1 cellular context compared by ENCODE assay signal in genomic region chr4:134627386-134627785, GRCh38.
TF ChIP-seq lines count a peak whose summit lies in the region.

No MANE protein-coding gene starts in this region.

TF ChIP-seq in endothelial cell of umbilical vein, 7 proteins besides CTCF, POLR2A, EP300 and RAD21 (continued from another document):
- no peak for TF ChIP-seq JUN (IDR thresholded peaks at IDR 0.05; ENCODE audit: borderline replicate concordance, insufficient read depth, insufficient read length, low read depth)
